In genomic region chr7:44891372-44891771, GRCh38 we compare ENCODE assay signal across 13 cellular contexts. TPM values are rescaled to one million over a fixed set of nuclear protein-coding genes. Genes with fewer than 3 reads are reported as not detected.
DNase-seq lines count a peak whose midpoint lies in the region; ATAC-seq and TF ChIP-seq lines count a peak whose summit lies in the region.
"Had no signal": no experiment of that assay in that cellular context is flagged by ENCODE, and none has a peak within 500 bp of the region (broad histone marks: within the 10 kb centered on the region; RNA-seq: fewer than 3 reads in every experiment).

No MANE protein-coding gene starts in this region.

- peak in 6 of 7 experiments; percentile 15 to 72 (median 40) for DNase-seq in CD8-positive, alpha-beta T cell
- DNase-seq in T-helper 9 cell (peak; percentile 18), nephron progenitor cell (no peak), NCI-H1436 (lab: John Stamatoyannopoulos, UW) (no peak), endothelial cell (ENCODE audit: low spot score) (no peak), NCI-H1092 (lab: John Stamatoyannopoulos, UW) (no peak), suprapubic skin (ENCODE audit: low spot score in 2 of 2) (no peak)
- DNase-seq in activated naive CD4-positive, alpha-beta T cell treated with anti-CD3 and anti-CD28 coated beads, Interleukin-2, amount 10 ng/mL, durations not matched to agents 7 days and 5 days, result peak; percentile 60
- DNase-seq: BE2C, H7, SK-N-SH had no signal

- peak; percentile 93 for ATAC-seq in CD8-positive, alpha-beta T cell

- TF ChIP-seq CTCF in CD8-positive, alpha-beta T cell (IDR thresholded peaks at IDR 0.05), result no peak
- TF ChIP-seq CTCF in nephron progenitor cell (IDR thresholded peaks at IDR 0.05), result no peak
- no peak for TF ChIP-seq CTCF in endothelial cell (IDR thresholded peaks at IDR 0.05; ENCODE audit: unreplicated experiment)
- no peak for TF ChIP-seq CTCF in suprapubic skin (IDR thresholded peaks at IDR 0.05)

- no peak for TF ChIP-seq EP300 in suprapubic skin (IDR thresholded peaks at IDR 0.05)

- intact Hi-C loops in CD8-positive, alpha-beta T cell (cut with DNase I, micrococcal nuclease), result loop anchor here in 1 of 2 experiments (1.0 kb wide), 1 partner anchor 31 kb away; no protein-coding TSS in a partner anchor

- H3K9me3 ChIP-seq in CD8-positive, alpha-beta T cell (ENCODE audit: low read length), result no peaks in the 10 kb centered on the region
- H3K9me3 ChIP-seq in suprapubic skin, result no peaks in the 10 kb centered on the region
- H3K9me3 ChIP-seq: ascending aorta, BE2C, SK-N-SH had no signal

- 48% methylated on average over 2 of the region's 2 CpGs for WGBS in suprapubic skin

- H3K4me1 Mint-ChIP-seq in CD8-positive, alpha-beta T cell (ENCODE audit: low read depth), result peaks cover 35% of the 10 kb centered on the region
- H3K4me1 Mint-ChIP-seq in activated naive CD4-positive, alpha-beta T cell treated with anti-CD3 and anti-CD28 coated beads, Interleukin-2, amount 10 ng/mL, durations not matched to agents 7 days and 5 days, result peaks cover 37% of the 10 kb centered on the region
- H3K4me1 Mint-ChIP-seq in nephron progenitor cell, result peaks cover 10% of the 10 kb centered on the region
- peaks cover 3% of the 10 kb centered on the region for H3K4me1 Mint-ChIP-seq in endothelial cell (ENCODE audit: unreplicated experiment)
- H3K4me1 Mint-ChIP-seq: mesothelial cell of epicardium had no signal

- H3K27me3 Mint-ChIP-seq in CD8-positive, alpha-beta T cell (ENCODE audit: low read depth), result no peaks in the 10 kb centered on the region
- no peaks in the 10 kb centered on the region for H3K27me3 Mint-ChIP-seq in activated naive CD4-positive, alpha-beta T cell treated with anti-CD3 and anti-CD28 coated beads, Interleukin-2, amount 10 ng/mL, durations not matched to agents 7 days and 5 days
- H3K27me3 Mint-ChIP-seq in nephron progenitor cell (ENCODE audit: low read depth, poor library complexity) (peaks cover 55% of the 10 kb centered on the region), endothelial cell (ENCODE audit: unreplicated experiment) (peaks cover 11% of the 10 kb centered on the region)

- CTCF ChIA-PET in CD8-positive, alpha-beta T cell (lab: Charles Lee), result interaction anchor here (0.7 to 2.5 kb wide), 6 partner anchors 24 to 45 kb away, joined by 3 to 12 read pairs (median 4); no protein-coding TSS in a partner anchor
- CTCF ChIA-PET in activated naive CD4-positive, alpha-beta T cell treated with anti-CD3 and anti-CD28 coated beads, Interleukin-2, amount 10 ng/mL, durations not matched to agents 7 days and 5 days (lab: Charles Lee), result interaction anchor here (1.0 to 1.6 kb wide), 8 partner anchors 9 to 43 kb away, joined by 3 to 8 read pairs (median 3); no protein-coding TSS in a partner anchor

- H3K9me3 Mint-ChIP-seq in CD8-positive, alpha-beta T cell, result no peaks in the 10 kb centered on the region
- H3K9me3 Mint-ChIP-seq in activated naive CD4-positive, alpha-beta T cell treated with anti-CD3 and anti-CD28 coated beads, Interleukin-2, amount 10 ng/mL, durations not matched to agents 7 days and 5 days, result no peaks in the 10 kb centered on the region
- H3K9me3 Mint-ChIP-seq in nephron progenitor cell, result no peaks in the 10 kb centered on the region
- H3K9me3 Mint-ChIP-seq in endothelial cell (ENCODE audit: unreplicated experiment), result no peaks in the 10 kb centered on the region
- H3K9me3 Mint-ChIP-seq: mesothelial cell of epicardium had no signal

- no peak for TF ChIP-seq POLR2A in suprapubic skin (IDR thresholded peaks at IDR 0.05)

- no peaks in the 10 kb centered on the region for H3K36me3 Mint-ChIP-seq in CD8-positive, alpha-beta T cell
- no peaks in the 10 kb centered on the region for H3K36me3 Mint-ChIP-seq in activated naive CD4-positive, alpha-beta T cell treated with anti-CD3 and anti-CD28 coated beads, Interleukin-2, amount 10 ng/mL, durations not matched to agents 7 days and 5 days
- no peaks in the 10 kb centered on the region for H3K36me3 Mint-ChIP-seq in nephron progenitor cell (ENCODE audit: low read depth)
- H3K36me3 Mint-ChIP-seq in endothelial cell (ENCODE audit: low read depth, unreplicated experiment), result no peaks in the 10 kb centered on the region
- H3K36me3 Mint-ChIP-seq: mesothelial cell of epicardium had no signal

- peak overlapping the region; percentile 66 for H3K4me3 Mint-ChIP-seq in CD8-positive, alpha-beta T cell
- H3K4me3 Mint-ChIP-seq in activated naive CD4-positive, alpha-beta T cell treated with anti-CD3 and anti-CD28 coated beads, Interleukin-2, amount 10 ng/mL, durations not matched to agents 7 days and 5 days, result no peak overlapping the region
- H3K4me3 Mint-ChIP-seq in nephron progenitor cell (no peak overlapping the region), endothelial cell (ENCODE audit: unreplicated experiment) (no peak overlapping the region)
- H3K4me3 Mint-ChIP-seq: mesothelial cell of epicardium had no signal

- H3K4me1 ChIP-seq in CD8-positive, alpha-beta T cell (ENCODE audit: insufficient read depth, low read length), result peaks cover 26% of the 10 kb centered on the region
- H3K4me1 ChIP-seq in suprapubic skin, result peaks cover 8% of the 10 kb centered on the region
- H3K4me1 ChIP-seq: BE2C had no signal

- no peaks in the 10 kb centered on the region for H3K27me3 ChIP-seq in CD8-positive, alpha-beta T cell (ENCODE audit: insufficient read depth, low read length)
- no peaks in the 10 kb centered on the region for H3K27me3 ChIP-seq in suprapubic skin
- H3K27me3 ChIP-seq: ascending aorta, BE2C had no signal

- POLR2A ChIA-PET in CD8-positive, alpha-beta T cell (lab: Charles Lee), result interaction anchor here (0.6 to 1.7 kb wide), 6 partner anchors 10 to 1478 kb away, joined by 3 to 6 read pairs (median 4); no protein-coding TSS in a partner anchor

- H3K27ac Mint-ChIP-seq in CD8-positive, alpha-beta T cell, result peak overlapping the region; percentile 97
- H3K27ac Mint-ChIP-seq in activated naive CD4-positive, alpha-beta T cell treated with anti-CD3 and anti-CD28 coated beads, Interleukin-2, amount 10 ng/mL, durations not matched to agents 7 days and 5 days, result peak overlapping the region; percentile 94
- H3K27ac Mint-ChIP-seq in nephron progenitor cell (peak overlapping the region; percentile 70), endothelial cell (ENCODE audit: unreplicated experiment) (no peak overlapping the region)
- H3K27ac Mint-ChIP-seq: mesothelial cell of epicardium had no signal

- H3K27ac ChIP-seq in CD8-positive, alpha-beta T cell (ENCODE audit: low read depth, low read length), result peak overlapping the region; percentile 44
- H3K27ac ChIP-seq in suprapubic skin, result no peak overlapping the region
- H3K27ac ChIP-seq: ascending aorta had no signal

- no peaks in the 10 kb centered on the region for H3K36me3 ChIP-seq in CD8-positive, alpha-beta T cell (ENCODE audit: insufficient read depth, low read length)
- no peaks in the 10 kb centered on the region for H3K36me3 ChIP-seq in suprapubic skin
- H3K36me3 ChIP-seq: ascending aorta, BE2C had no signal

- no peak overlapping the region for H3K4me3 ChIP-seq in CD8-positive, alpha-beta T cell (ENCODE audit: low read depth, low read length)
- H3K4me3 ChIP-seq in suprapubic skin, result no peak overlapping the region
- H3K4me3 ChIP-seq: ascending aorta had no signal

RNA-seq across cellular contexts. Expression of gene PURB, which starts 6.0 kb away (rescaled TPM):
- total RNA-seq in CD8-positive, alpha-beta T cell, result 10 to 100 TPM; 16.3 to 16.5 TPM
- total RNA-seq in endothelial cell (ENCODE audit: unreplicated experiment), result 25.7 TPM
- 10 to 100 TPM; 28.1 to 39.3 (median 31.3) TPM for total RNA-seq in suprapubic skin

RNA-seq across cellular contexts. Expression of gene H2AZ2, which starts 43.5 kb away (rescaled TPM):
- total RNA-seq in CD8-positive, alpha-beta T cell, result 100 to 1,000 TPM; 187 to 197 TPM
- total RNA-seq in endothelial cell (ENCODE audit: unreplicated experiment) (157 TPM), suprapubic skin (10 to 100 TPM; 55.1 to 85.2 (median 75.7) TPM)

Comparison
In these comparisons a context has a peak if more than half of its experiments do, and no peak if none do; other contexts are left out.
1. DNase-seq: peak in CD8-positive, alpha-beta T cell (6 of 7), T-helper 9 cell (single experiment) and activated naive CD4-positive, alpha-beta T cell treated with anti-CD3 and anti-CD28 coated beads, Interleukin-2, amount 10 ng/mL, durations not matched to agents 7 days and 5 days (single experiment); none in nephron progenitor cell (single experiment), NCI-H1436 (single experiment), endothelial cell (single experiment), NCI-H1092 (single experiment) and suprapubic skin (0 of 2).